Comparison of ENCODE assay signal across 14 cellular contexts in the genomic region with DNA sequence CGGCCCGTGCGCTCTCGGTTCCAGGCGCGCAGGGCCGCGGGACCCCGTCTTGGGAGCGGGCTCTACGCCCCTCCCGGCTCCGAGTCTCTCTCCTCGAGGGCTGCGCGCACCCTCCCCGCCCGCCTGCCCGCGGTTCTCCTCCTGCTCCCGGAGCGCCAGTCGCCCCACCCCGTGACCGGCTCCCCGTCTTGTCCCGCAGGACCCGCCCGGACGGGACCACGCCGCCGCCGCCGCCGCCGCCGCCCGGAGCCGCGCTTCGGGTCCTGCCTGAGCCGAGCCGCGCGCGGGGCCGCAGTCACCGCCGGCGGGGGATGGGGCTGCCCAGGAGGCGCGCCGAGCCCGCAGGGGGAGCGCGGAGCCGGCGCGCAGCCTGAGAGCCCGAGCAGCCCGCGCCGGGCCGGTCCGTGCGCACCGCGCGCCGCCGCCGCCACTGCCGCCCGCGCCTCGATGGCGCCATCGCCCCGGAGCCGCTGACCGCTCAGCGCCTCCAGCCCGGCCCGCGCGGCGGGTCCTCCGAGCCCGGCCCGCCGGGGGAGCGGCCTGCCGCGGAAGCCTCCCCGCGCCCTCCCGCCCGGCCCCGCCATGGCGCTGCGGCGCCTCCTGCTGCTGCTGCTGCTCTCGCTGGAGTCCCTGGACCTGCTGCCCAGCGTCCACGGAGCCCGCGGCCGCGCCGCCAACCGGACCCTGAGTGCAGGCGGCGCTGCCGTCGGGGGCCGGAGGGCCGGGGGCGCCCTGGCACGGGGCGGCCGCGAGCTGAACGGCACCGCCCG. TPM values are rescaled to one million over a fixed set of nuclear protein-coding genes. Genes with fewer than 3 reads are reported as not detected.
A peak's percentile ranks its signal among the peaks of the same experiment; 100 is the strongest.
DNase-seq lines count a peak whose midpoint lies in the region; ATAC-seq and TF ChIP-seq lines count a peak whose summit lies in the region.
"Had no signal": no experiment of that assay in that cellular context is flagged by ENCODE, and none has a peak within 500 bp of the region (broad histone marks: within the 10 kb centered on the region; RNA-seq: fewer than 3 reads in every experiment).

TSS of gene SHISA6 (plus strand) at position 373 of the 770 bp plus-strand sequence.

- no peak for TF ChIP-seq POLR2A in tibial nerve (IDR thresholded peaks at IDR 0.05)

- H3K27me3 ChIP-seq in SK-N-SH (ENCODE audit: insufficient read depth), result no peaks in the 10 kb centered on the region
- H3K27me3 ChIP-seq in tibial nerve, result peaks cover 0 to 38% of the 10 kb centered on the region in 2 donors

- DNase-seq in SK-N-SH (peak; percentile 50), endothelial cell (ENCODE audit: low spot score) (no peak), mesothelial cell of epicardium (ENCODE audit: low spot score in 2 of 2, unreplicated experiment in 2 of 2) (no peak), tibial nerve (ENCODE audit: low spot score in 2 of 2) (no peak), NCI-H446 (lab: John Stamatoyannopoulos, UW) (no peak), SKM-1 treated with dmso at 0.1 percent for 144 hours (lab: John Stamatoyannopoulos, UW; ENCODE audit: unreplicated experiment) (no peak)
- DNase-seq: activated effector memory CD4-positive, alpha-beta T cell treated with anti-CD3 and anti-CD28 coated beads, Interleukin-2, amount 50 U/mL, for 16 hours; NCI-H1694; PC-3; stimulated activated CD4-positive, alpha-beta T cell treated with anti-CD3 and anti-CD28 coated beads, Interleukin-2, amount 100 ng/mL, for 48 hours had no signal

- TF ChIP-seq EP300 in SK-N-SH (IDR thresholded peaks at IDR 0.05; ENCODE audit: borderline replicate concordance in 1 of 2, low read depth in 1 of 2, low read length in 1 of 2) (no peak), tibial nerve (IDR thresholded peaks at IDR 0.05) (no peak)

- H3K79me2 ChIP-seq in SK-N-SH (ENCODE audit: insufficient read depth), result no peaks in the 10 kb centered on the region

- H4K20me1 ChIP-seq in SK-N-SH (ENCODE audit: insufficient read depth), result no peaks in the 10 kb centered on the region

- H3F3A ChIP-seq in SK-N-SH (replicated peaks; ENCODE audit: insufficient read depth), result no peaks in the 10 kb centered on the region

- H3K9ac ChIP-seq in SK-N-SH, result no peak within 1 kb of the TSS

- H3K36me3 ChIP-seq in SK-N-SH (replicated peaks in 1 of 2; ENCODE audit: control insufficient read depth in 1 of 2, insufficient read depth in 2 of 2, low read length in 1 of 2) (no peaks in the 10 kb centered on the region), tibial nerve (no peaks in the 10 kb centered on the region)

- no peak within 1 kb of the TSS; a peak in 1 of 4 replicates for H3K4me3 ChIP-seq in SK-N-SH (ENCODE audit: low read depth in 2 of 2, low read length in 1 of 2)
- peak within 1 kb of the TSS; percentile 30 to 54 (median 42) for H3K4me3 ChIP-seq in tibial nerve

- CTCF ChIA-PET in SK-N-SH (lab: Yijun Ruan, JAX), result no interaction called here

- H3K4me1 Mint-ChIP-seq in endothelial cell (ENCODE audit: unreplicated experiment) (peaks cover 3% of the 10 kb centered on the region), mesothelial cell of epicardium (no peaks in the 10 kb centered on the region)

- H3K27ac ChIP-seq in SK-N-SH (ENCODE audit: low read depth in 2 of 2, low read length in 1 of 2) (no peak within 1 kb of the TSS), tibial nerve (peak within 1 kb of the TSS in 2 of 4 donors; percentile 42 to 59)

- WGBS in SK-N-SH (ENCODE audit: low lambda C conversion rate), result 20% methylated on average over 9 of the region's 126 CpGs
- 4% methylated on average over 91 of the region's 126 CpGs; no CpG with 5 or more reads in 1 of the 2 donors for WGBS in tibial nerve, 2 donors

- no peak for TF ChIP-seq CTCF in SK-N-SH (IDR thresholded peaks at IDR 0.05)
- TF ChIP-seq CTCF in endothelial cell (IDR thresholded peaks at IDR 0.05; ENCODE audit: unreplicated experiment), result no peak
- TF ChIP-seq CTCF in mesothelial cell of epicardium (IDR thresholded peaks at IDR 0.05; ENCODE audit: unreplicated experiment), result no peak
- TF ChIP-seq CTCF in tibial nerve (IDR thresholded peaks at IDR 0.05), result no peak

- H3K9me3 Mint-ChIP-seq in endothelial cell (ENCODE audit: unreplicated experiment), result peaks cover 44% of the 10 kb centered on the region
- H3K9me3 Mint-ChIP-seq in mesothelial cell of epicardium, result no peaks in the 10 kb centered on the region

- no peak within 1 kb of the TSS for H3K27ac Mint-ChIP-seq in endothelial cell (ENCODE audit: unreplicated experiment)
- H3K27ac Mint-ChIP-seq in mesothelial cell of epicardium, result no peak within 1 kb of the TSS

- H3K4me1 ChIP-seq in SK-N-SH (ENCODE audit: control insufficient read depth in 1 of 2, insufficient read depth in 2 of 2, low read depth in 1 of 2, low read length in 1 of 2) (no peaks in the 10 kb centered on the region; a peak in 2 of 4 replicates), tibial nerve (peaks cover 0 to 18% (median 2%) of the 10 kb centered on the region in 4 donors)

- H3K9me3 ChIP-seq in SK-N-SH (no peaks in the 10 kb centered on the region), tibial nerve (no peaks in the 10 kb centered on the region)

- no peaks in the 10 kb centered on the region for H3K9me2 ChIP-seq in SK-N-SH

- H3K4me3 Mint-ChIP-seq in endothelial cell (ENCODE audit: unreplicated experiment) (peak within 1 kb of the TSS; percentile 44), mesothelial cell of epicardium (peak within 1 kb of the TSS; percentile 49)

- TF ChIP-seq RAD21 in SK-N-SH (IDR thresholded peaks at IDR 0.05; ENCODE audit: low read length), result no peak

- POLR2A ChIA-PET in SK-N-SH (lab: Yijun Ruan, JAX), result no interaction called here

- no peak within 1 kb of the TSS for H2AFZ ChIP-seq in SK-N-SH (ENCODE audit: low read depth)

- H3K36me3 Mint-ChIP-seq in endothelial cell (ENCODE audit: low read depth, unreplicated experiment), result peaks cover 18% of the 10 kb centered on the region
- no peaks in the 10 kb centered on the region for H3K36me3 Mint-ChIP-seq in mesothelial cell of epicardium

- H3K27me3 Mint-ChIP-seq in endothelial cell (ENCODE audit: unreplicated experiment) (peaks cover 31% of the 10 kb centered on the region), mesothelial cell of epicardium (ENCODE audit: low read depth) (peaks cover 84% of the 10 kb centered on the region)

- ATAC-seq in SK-N-SH treated with all-trans-retinoic acid at 6 μM for 48 hours (no peak), esophagus mucosa (no peak)
- ATAC-seq: PC-3 had no signal

- H3K4me2 ChIP-seq in SK-N-SH, result no peak within 1 kb of the TSS

TF ChIP-seq in SK-N-SH, 30 proteins besides CTCF, POLR2A, EP300 and RAD21:
- TF ChIP-seq RFX5 (IDR thresholded peaks at IDR 0.05; ENCODE audit: low read length) (no peak), RCOR1 (IDR thresholded peaks at IDR 0.05; ENCODE audit: low read length) (no peak), TCF12 (IDR thresholded peaks at IDR 0.05) (no peak), FOSL2 (IDR thresholded peaks at IDR 0.05; ENCODE audit: borderline replicate concordance, low read depth) (no peak), FOXM1 (IDR thresholded peaks at IDR 0.05; ENCODE audit: low read depth) (no peak)
- TF ChIP-seq, protein P1, sequence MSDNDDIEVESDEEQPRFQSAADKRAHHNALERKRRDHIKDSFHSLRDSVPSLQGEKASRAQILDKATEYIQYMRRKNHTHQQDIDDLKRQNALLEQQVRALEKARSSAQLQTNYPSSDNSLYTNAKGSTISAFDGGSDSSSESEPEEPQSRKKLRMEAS (IDR thresholded peaks at IDR 0.05; ENCODE audit: low read depth), result no peak

TF ChIP-seq in SK-N-SH treated with all-trans-retinoic acid at 6 μM for 48 hours, 23 proteins besides CTCF, POLR2A, EP300 and RAD21 (continues in another document):
- TF ChIP-seq RARB (CRISPR knock-in tag; IDR thresholded peaks at IDR 0.05), result no peak
- TF ChIP-seq, protein P2, sequence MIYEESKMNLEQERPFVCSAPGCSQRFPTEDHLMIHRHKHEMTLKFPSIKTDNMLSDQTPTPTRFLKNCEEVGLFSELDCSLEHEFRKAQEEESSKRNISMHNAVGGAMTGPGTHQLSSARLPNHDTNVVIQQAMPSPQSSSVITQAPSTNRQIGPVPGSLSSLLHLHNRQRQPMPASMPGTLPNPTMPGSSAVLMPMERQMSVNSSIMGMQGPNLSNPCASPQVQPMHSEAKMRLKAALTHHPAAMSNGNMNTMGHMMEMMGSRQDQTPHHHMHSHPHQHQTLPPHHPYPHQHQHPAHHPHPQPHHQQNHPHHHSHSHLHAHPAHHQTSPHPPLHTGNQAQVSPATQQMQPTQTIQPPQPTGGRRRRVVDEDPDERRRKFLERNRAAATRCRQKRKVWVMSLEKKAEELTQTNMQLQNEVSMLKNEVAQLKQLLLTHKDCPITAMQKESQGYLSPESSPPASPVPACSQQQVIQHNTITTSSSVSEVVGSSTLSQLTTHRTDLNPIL (CRISPR knock-in tag; IDR thresholded peaks at IDR 0.05; ENCODE audit: low read depth), result no peak
- TF ChIP-seq CSDC2 (CRISPR knock-in tag; IDR thresholded peaks at IDR 0.05), result no peak
- TF ChIP-seq OSR1 (CRISPR knock-in tag; IDR thresholded peaks at IDR 0.05), result no peak
- no peak for TF ChIP-seq CSRNP3 (CRISPR knock-in tag; IDR thresholded peaks at IDR 0.05)
- TF ChIP-seq ZFP30 (CRISPR knock-in tag; IDR thresholded peaks at IDR 0.05), result no peak

RNA-seq across cellular contexts. Expression of gene SHISA6, which starts in this region (rescaled TPM):
- not detected in 2 replicates for polyA plus RNA-seq in SK-N-SH (2012; rRNA removed)
- not detected in 2 replicates for polyA plus RNA-seq in SK-N-SH (2012; cell fraction: cytosol; rRNA removed)
- polyA plus RNA-seq in SK-N-SH (2012; cell fraction: nucleus; rRNA removed), result not detected in 2 replicates
- not detected for total RNA-seq in endothelial cell (ENCODE audit: unreplicated experiment)
- total RNA-seq in mesothelial cell of epicardium, result 0.02 to 0.09 TPM in 2 of 3 replicates, not detected in the other
- total RNA-seq in tibial nerve, result 10 to 100 TPM; 10.8 to 28.0 (median 21.9) TPM
- total RNA-seq in esophagus mucosa, result 2.0 TPM
- total RNA-seq: Daoy, HT-29, PC-3 had no signal

Comparison
In these comparisons a context has a peak if more than half of its experiments do, and no peak if none do; other contexts are left out.
1. Peak in DNase-seq in SK-N-SH; RNA of the gene not detected or under 1 TPM.
2. H3K4me3 ChIP-seq: peak in tibial nerve (4 of 4); none in SK-N-SH (0 of 2).